1 cellular context compared by ENCODE assay signal in the genomic region with DNA sequence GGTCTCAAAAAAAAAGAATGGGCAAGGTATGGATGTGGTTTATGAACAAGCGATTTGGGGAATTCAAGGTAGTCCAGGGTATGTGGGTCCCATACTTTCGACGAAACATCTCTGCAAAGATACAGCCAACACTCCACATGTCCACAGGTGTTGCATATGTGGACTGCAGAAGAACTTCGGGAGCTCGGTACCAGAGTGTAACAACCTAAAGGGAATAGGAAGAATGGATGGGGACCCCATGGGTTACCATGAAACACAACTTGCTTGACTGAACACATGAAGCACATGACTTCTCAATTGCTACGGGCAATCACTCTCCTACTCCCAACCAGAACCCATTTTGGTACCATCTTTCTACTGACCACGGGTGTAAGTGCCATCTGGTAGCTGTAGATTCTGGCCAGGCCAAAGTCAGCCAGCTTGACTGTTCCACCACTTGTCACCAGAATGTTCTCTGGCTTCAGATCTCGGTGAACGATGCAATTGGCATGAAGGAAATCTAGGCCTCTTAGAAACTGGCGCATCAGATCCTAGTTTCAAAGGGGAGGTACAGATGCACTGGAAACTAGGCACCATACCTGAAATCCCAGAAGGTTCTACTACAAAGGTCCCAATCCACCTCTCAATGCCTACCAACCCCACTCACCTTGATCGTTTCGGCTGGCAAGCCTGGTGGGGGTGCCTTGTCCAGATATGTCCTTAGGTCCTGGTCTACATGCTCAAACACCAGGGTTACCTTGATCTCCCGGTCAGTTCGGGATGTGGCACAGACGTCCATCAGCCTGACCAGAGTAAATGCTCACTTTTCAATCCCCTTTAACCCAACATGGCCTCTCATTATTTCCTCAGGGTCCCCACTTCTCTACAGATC.
TF ChIP-seq lines count a peak whose summit lies in the region.

No MANE protein-coding gene starts in this region.

TF ChIP-seq in WTC11, 78 proteins besides CTCF, POLR2A, EP300 and RAD21:
- TF ChIP-seq, protein P1, sequence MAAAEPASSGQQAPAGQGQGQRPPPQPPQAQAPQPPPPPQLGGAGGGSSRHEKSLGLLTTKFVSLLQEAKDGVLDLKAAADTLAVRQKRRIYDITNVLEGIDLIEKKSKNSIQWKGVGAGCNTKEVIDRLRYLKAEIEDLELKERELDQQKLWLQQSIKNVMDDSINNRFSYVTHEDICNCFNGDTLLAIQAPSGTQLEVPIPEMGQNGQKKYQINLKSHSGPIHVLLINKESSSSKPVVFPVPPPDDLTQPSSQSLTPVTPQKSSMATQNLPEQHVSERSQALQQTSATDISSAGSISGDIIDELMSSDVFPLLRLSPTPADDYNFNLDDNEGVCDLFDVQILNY (CRISPR knock-in tag; IDR thresholded peaks at IDR 0.05), result no peak
- TF ChIP-seq RORB (CRISPR knock-in tag; IDR thresholded peaks at IDR 0.05) (no peak), JAZF1 (CRISPR knock-in tag; IDR thresholded peaks at IDR 0.05) (no peak), ZNF671 (CRISPR knock-in tag; IDR thresholded peaks at IDR 0.05) (no peak), JUN (CRISPR knock-in tag; IDR thresholded peaks at IDR 0.05) (no peak), FOXK1 (CRISPR knock-in tag; IDR thresholded peaks at IDR 0.05) (no peak), TEAD4 (CRISPR knock-in tag; IDR thresholded peaks at IDR 0.05) (no peak), CBFB (CRISPR knock-in tag; IDR thresholded peaks at IDR 0.05; ENCODE audit: low read depth) (no peak), OVOL2 (CRISPR knock-in tag; IDR thresholded peaks at IDR 0.05; ENCODE audit: borderline replicate concordance) (no peak), ZNF138 (CRISPR knock-in tag; conservative IDR thresholded peaks at IDR 0.05) (no peak), MYBL2 (CRISPR knock-in tag; IDR thresholded peaks at IDR 0.05) (no peak), ZNF121 (CRISPR knock-in tag; IDR thresholded peaks at IDR 0.05) (no peak), SMAD4 (CRISPR knock-in tag; IDR thresholded peaks at IDR 0.05) (no peak)
- TF ChIP-seq, protein P2, sequence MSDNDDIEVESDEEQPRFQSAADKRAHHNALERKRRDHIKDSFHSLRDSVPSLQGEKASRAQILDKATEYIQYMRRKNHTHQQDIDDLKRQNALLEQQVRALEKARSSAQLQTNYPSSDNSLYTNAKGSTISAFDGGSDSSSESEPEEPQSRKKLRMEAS (CRISPR knock-in tag; IDR thresholded peaks at IDR 0.05), result no peak
- TF ChIP-seq, protein P3, sequence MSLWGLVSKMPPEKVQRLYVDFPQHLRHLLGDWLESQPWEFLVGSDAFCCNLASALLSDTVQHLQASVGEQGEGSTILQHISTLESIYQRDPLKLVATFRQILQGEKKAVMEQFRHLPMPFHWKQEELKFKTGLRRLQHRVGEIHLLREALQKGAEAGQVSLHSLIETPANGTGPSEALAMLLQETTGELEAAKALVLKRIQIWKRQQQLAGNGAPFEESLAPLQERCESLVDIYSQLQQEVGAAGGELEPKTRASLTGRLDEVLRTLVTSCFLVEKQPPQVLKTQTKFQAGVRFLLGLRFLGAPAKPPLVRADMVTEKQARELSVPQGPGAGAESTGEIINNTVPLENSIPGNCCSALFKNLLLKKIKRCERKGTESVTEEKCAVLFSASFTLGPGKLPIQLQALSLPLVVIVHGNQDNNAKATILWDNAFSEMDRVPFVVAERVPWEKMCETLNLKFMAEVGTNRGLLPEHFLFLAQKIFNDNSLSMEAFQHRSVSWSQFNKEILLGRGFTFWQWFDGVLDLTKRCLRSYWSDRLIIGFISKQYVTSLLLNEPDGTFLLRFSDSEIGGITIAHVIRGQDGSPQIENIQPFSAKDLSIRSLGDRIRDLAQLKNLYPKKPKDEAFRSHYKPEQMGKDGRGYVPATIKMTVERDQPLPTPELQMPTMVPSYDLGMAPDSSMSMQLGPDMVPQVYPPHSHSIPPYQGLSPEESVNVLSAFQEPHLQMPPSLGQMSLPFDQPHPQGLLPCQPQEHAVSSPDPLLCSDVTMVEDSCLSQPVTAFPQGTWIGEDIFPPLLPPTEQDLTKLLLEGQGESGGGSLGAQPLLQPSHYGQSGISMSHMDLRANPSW (CRISPR knock-in tag; conservative IDR thresholded peaks at IDR 0.05; ENCODE audit: low read depth), result no peak
- TF ChIP-seq, protein P4, sequence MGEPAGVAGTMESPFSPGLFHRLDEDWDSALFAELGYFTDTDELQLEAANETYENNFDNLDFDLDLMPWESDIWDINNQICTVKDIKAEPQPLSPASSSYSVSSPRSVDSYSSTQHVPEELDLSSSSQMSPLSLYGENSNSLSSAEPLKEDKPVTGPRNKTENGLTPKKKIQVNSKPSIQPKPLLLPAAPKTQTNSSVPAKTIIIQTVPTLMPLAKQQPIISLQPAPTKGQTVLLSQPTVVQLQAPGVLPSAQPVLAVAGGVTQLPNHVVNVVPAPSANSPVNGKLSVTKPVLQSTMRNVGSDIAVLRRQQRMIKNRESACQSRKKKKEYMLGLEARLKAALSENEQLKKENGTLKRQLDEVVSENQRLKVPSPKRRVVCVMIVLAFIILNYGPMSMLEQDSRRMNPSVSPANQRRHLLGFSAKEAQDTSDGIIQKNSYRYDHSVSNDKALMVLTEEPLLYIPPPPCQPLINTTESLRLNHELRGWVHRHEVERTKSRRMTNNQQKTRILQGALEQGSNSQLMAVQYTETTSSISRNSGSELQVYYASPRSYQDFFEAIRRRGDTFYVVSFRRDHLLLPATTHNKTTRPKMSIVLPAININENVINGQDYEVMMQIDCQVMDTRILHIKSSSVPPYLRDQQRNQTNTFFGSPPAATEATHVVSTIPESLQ (CRISPR knock-in tag; IDR thresholded peaks at IDR 0.05), result no peak
- TF ChIP-seq, protein P5, sequence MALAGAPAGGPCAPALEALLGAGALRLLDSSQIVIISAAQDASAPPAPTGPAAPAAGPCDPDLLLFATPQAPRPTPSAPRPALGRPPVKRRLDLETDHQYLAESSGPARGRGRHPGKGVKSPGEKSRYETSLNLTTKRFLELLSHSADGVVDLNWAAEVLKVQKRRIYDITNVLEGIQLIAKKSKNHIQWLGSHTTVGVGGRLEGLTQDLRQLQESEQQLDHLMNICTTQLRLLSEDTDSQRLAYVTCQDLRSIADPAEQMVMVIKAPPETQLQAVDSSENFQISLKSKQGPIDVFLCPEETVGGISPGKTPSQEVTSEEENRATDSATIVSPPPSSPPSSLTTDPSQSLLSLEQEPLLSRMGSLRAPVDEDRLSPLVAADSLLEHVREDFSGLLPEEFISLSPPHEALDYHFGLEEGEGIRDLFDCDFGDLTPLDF (CRISPR knock-in tag; IDR thresholded peaks at IDR 0.05), result no peak
- TF ChIP-seq, protein P6, sequence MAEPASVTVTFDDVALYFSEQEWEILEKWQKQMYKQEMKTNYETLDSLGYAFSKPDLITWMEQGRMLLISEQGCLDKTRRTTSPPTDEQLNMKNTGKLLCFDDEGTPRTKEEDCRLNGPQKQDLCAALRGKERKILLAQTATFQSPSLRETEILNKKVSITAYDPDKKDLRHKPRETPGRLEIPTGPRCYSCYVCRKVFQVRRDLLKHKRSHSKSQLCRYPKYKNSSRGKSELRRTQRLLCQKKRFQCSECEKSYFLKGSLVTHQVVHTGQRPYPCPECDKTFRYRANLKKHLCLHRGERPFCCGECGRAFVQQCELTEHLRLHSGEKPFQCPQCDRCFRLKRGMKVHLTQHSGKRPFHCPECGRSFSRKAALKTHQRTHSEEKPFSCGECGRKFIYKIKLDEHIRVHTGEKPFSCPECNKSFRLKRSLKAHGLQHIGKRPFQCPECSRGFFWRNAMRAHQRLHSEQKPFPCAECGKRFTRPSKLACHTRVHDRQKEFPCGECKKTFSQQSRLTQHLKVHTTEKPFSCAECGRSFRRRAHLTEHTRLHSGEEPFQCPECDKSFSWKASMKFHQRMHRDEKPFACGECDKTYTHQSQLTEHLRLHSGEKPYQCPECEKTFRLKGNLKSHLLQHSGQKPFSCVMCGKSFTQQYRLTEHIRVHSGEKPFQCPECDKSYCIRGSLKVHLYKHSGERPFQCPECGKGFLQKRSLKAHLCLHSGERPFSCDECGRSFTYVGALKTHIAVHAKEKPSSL (CRISPR knock-in tag; conservative IDR thresholded peaks at IDR 0.05), result no peak
- TF ChIP-seq, protein P7, sequence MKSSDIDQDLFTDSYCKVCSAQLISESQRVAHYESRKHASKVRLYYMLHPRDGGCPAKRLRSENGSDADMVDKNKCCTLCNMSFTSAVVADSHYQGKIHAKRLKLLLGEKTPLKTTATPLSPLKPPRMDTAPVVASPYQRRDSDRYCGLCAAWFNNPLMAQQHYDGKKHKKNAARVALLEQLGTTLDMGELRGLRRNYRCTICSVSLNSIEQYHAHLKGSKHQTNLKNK (CRISPR knock-in tag; IDR thresholded peaks at IDR 0.05), result no peak
